In genomic region chr14:70942721-70943120, GRCh38 we compare ENCODE assay signal across 8 cellular contexts. TPM values are rescaled to one million over a fixed set of nuclear protein-coding genes. Genes with fewer than 3 reads are reported as not detected.
DNase-seq lines count a peak whose midpoint lies in the region; ATAC-seq lines count a peak whose summit lies in the region.
"Not testable (repeated sequence)": the region's sequence is repeated elsewhere in the genome, so short reads cannot be mapped to it uniquely, and the experiment has no call there.

No MANE protein-coding gene starts in this region.

- peaks cover 0 to 68% (median 24%) of the 10 kb centered on the region in 7 donors for H3K9me3 Mint-ChIP-seq in CD4-positive, CD25-positive, alpha-beta regulatory T cell
- peaks cover 60% of the 10 kb centered on the region for H3K9me3 Mint-ChIP-seq in activated CD4-positive, alpha-beta T cell treated with anti-CD3 and anti-CD28 coated beads, Interleukin-2, amount 10 ng/mL, durations not matched to agents 7 days and 5 days
- peaks cover 75% of the 10 kb centered on the region for H3K9me3 Mint-ChIP-seq in activated T-helper 1 cell treated with anti-CD3 and anti-CD28 coated beads, Interleukin-12 subunit alpha, Interleukin-12 subunit beta, Interleukin-2, Interleukin-4 antibody, amounts not matched to agents 30 ng/mL and 10 ng/mL and 1 ng/mL, durations not matched to agents 14 hours and 24 hours and 36 hours
- H3K9me3 Mint-ChIP-seq in activated naive CD4-positive, alpha-beta T cell treated with anti-CD3 and anti-CD28 coated beads, Interleukin-2, amount 50 U/mL, for 72 hours: peaks cover 37 to 43% of the 10 kb centered on the region in 2 donors
- peaks cover 8 to 27% of the 10 kb centered on the region in 2 donors for H3K9me3 Mint-ChIP-seq in effector memory CD8-positive, alpha-beta T cell
- peaks cover 43% of the 10 kb centered on the region for H3K9me3 Mint-ChIP-seq in stimulated activated naive CD8-positive, alpha-beta T cell treated with anti-CD3 and anti-CD28 coated beads, Interleukin-15, Interleukin-2, amounts not matched to agents 100 ng/mL and 50 ng/mL, for 24 hours

- H3K36me3 Mint-ChIP-seq in CD4-positive, CD25-positive, alpha-beta regulatory T cell: peaks cover 65% of the 10 kb centered on the region
- not testable (repeated sequence) for H3K36me3 Mint-ChIP-seq in T-helper 17 cell (ENCODE audit: low read depth)
- peaks cover 84% of the 10 kb centered on the region for H3K36me3 Mint-ChIP-seq in activated CD4-positive, alpha-beta T cell treated with anti-CD3 and anti-CD28 coated beads, Interleukin-2, amount 10 ng/mL, durations not matched to agents 7 days and 5 days (ENCODE audit: low read depth)
- H3K36me3 Mint-ChIP-seq in activated T-helper 1 cell treated with anti-CD3 and anti-CD28 coated beads, Interleukin-12 subunit alpha, Interleukin-12 subunit beta, Interleukin-2, Interleukin-4 antibody, amounts not matched to agents 30 ng/mL and 10 ng/mL and 1 ng/mL, durations not matched to agents 14 hours and 24 hours and 36 hours (ENCODE audit: low read depth): peaks cover 74% of the 10 kb centered on the region
- H3K36me3 Mint-ChIP-seq in activated naive CD4-positive, alpha-beta T cell treated with anti-CD3 and anti-CD28 coated beads, Interleukin-2, amount 50 U/mL, for 72 hours: peaks cover 66 to 93% of the 10 kb centered on the region in 2 donors
- H3K36me3 Mint-ChIP-seq in effector memory CD8-positive, alpha-beta T cell (ENCODE audit: insufficient read depth): peaks cover 27% of the 10 kb centered on the region
- H3K36me3 Mint-ChIP-seq in stimulated activated naive CD8-positive, alpha-beta T cell treated with anti-CD3 and anti-CD28 coated beads, Interleukin-15, Interleukin-2, amounts not matched to agents 100 ng/mL and 50 ng/mL, for 24 hours (ENCODE audit: low read depth): peaks cover 79% of the 10 kb centered on the region

- H3K4me2 ChIP-seq in trophoblast cell (ENCODE audit: low read length): not testable (repeated sequence)

- not testable (repeated sequence) for H2AK5ac ChIP-seq in trophoblast cell (ENCODE audit: low read length)

- H3K79me1 ChIP-seq in trophoblast cell (ENCODE audit: low read length): not testable (repeated sequence)

- peak overlapping the region; percentile 55 for H3K27ac ChIP-seq in CD4-positive, CD25-positive, alpha-beta regulatory T cell (ENCODE audit: insufficient read depth, low read length, poor library complexity, severe bottlenecking)
- not testable (repeated sequence) for H3K27ac ChIP-seq in trophoblast cell (ENCODE audit: low read depth, low read length)

- not testable (repeated sequence) for ATAC-seq in CD4-positive, CD25-positive, alpha-beta regulatory T cell (ENCODE audit: low read depth in 2 of 2)
- ATAC-seq in T-helper 17 cell: peak; percentile 58
- ATAC-seq in activated naive CD4-positive, alpha-beta T cell treated with anti-CD3 and anti-CD28 coated beads, Interleukin-2, amount 50 U/mL, for 72 hours: peak; percentile 40 to 94
- peak; percentile 68 for ATAC-seq in effector memory CD8-positive, alpha-beta T cell (replicated peaks)

- not testable (repeated sequence) for H4K8ac ChIP-seq in trophoblast cell (ENCODE audit: low read depth, low read length)

- not testable (repeated sequence) for H2AFZ ChIP-seq in trophoblast cell (ENCODE audit: insufficient read depth, low read length, poor library complexity)

- not testable (repeated sequence) for H3K79me2 ChIP-seq in trophoblast cell (ENCODE audit: control insufficient read depth, insufficient read depth, low read length, poor library complexity)

- H3K23ac ChIP-seq in trophoblast cell (ENCODE audit: low read length): not testable (repeated sequence)

- H3K9ac ChIP-seq in trophoblast cell (ENCODE audit: low read length): not testable (repeated sequence)

- H3K18ac ChIP-seq in trophoblast cell (ENCODE audit: low read length): not testable (repeated sequence)

- CTCF ChIA-PET in activated CD4-positive, alpha-beta T cell treated with anti-CD3 and anti-CD28 coated beads, Interleukin-2, amount 10 ng/mL, durations not matched to agents 7 days and 5 days (lab: Charles Lee): interaction anchor here (1.6 to 2.3 kb wide), 3 partner anchors 10 to 60 kb away, joined by 5 to 7 read pairs (median 7); no protein-coding TSS in a partner anchor

- H3K9me3 ChIP-seq in CD4-positive, CD25-positive, alpha-beta regulatory T cell (ENCODE audit: control insufficient read depth in 2 of 2, low read length in 2 of 2): peaks cover 21 to 28% of the 10 kb centered on the region in 2 experiments
- not testable (repeated sequence) for H3K9me3 ChIP-seq in T-helper 17 cell (ENCODE audit: control insufficient read depth, low read length, poor library complexity, severe bottlenecking)
- H3K9me3 ChIP-seq in trophoblast cell (ENCODE audit: insufficient read depth, low read depth, low read length): peaks cover 11% of the 10 kb centered on the region

- H2BK120ac ChIP-seq in trophoblast cell (ENCODE audit: insufficient read depth, low read length, poor library complexity): not testable (repeated sequence)

- H3K27me3 Mint-ChIP-seq in CD4-positive, CD25-positive, alpha-beta regulatory T cell; T-helper 17 cell; activated CD4-positive, alpha-beta T cell treated with anti-CD3 and anti-CD28 coated beads, Interleukin-2, amount 10 ng/mL, durations not matched to agents 7 days and 5 days; activated T-helper 1 cell treated with anti-CD3 and anti-CD28 coated beads, Interleukin-12 subunit alpha, Interleukin-12 subunit beta, Interleukin-2, Interleukin-4 antibody, amounts not matched to agents 30 ng/mL and 10 ng/mL and 1 ng/mL, durations not matched to agents 14 hours and 24 hours and 36 hours (ENCODE audit: insufficient read depth); effector memory CD8-positive, alpha-beta T cell; stimulated activated naive CD8-positive, alpha-beta T cell treated with anti-CD3 and anti-CD28 coated beads, Interleukin-15, Interleukin-2, amounts not matched to agents 100 ng/mL and 50 ng/mL, for 24 hours: not testable (repeated sequence)

- POLR2A ChIA-PET in activated CD4-positive, alpha-beta T cell treated with anti-CD3 and anti-CD28 coated beads, Interleukin-2, amount 10 ng/mL, durations not matched to agents 7 days and 5 days (lab: Charles Lee): not testable (repeated sequence)

- H3K36me3 ChIP-seq in CD4-positive, CD25-positive, alpha-beta regulatory T cell (ENCODE audit: control insufficient read depth, insufficient read depth, low read length): peaks cover 38% of the 10 kb centered on the region
- H3K36me3 ChIP-seq in trophoblast cell (ENCODE audit: control insufficient read depth in 1 of 2, insufficient read depth in 2 of 2, low read length in 2 of 2): peaks cover 15% of the 10 kb centered on the region in 2 experiments

- H3K4me1 Mint-ChIP-seq in CD4-positive, CD25-positive, alpha-beta regulatory T cell: peaks cover 23 to 87% (median 59%) of the 10 kb centered on the region in 4 donors
- H3K4me1 Mint-ChIP-seq in T-helper 17 cell: peaks cover 24% of the 10 kb centered on the region
- H3K4me1 Mint-ChIP-seq in activated CD4-positive, alpha-beta T cell treated with anti-CD3 and anti-CD28 coated beads, Interleukin-2, amount 10 ng/mL, durations not matched to agents 7 days and 5 days: peaks cover 47% of the 10 kb centered on the region
- H3K4me1 Mint-ChIP-seq in activated T-helper 1 cell treated with anti-CD3 and anti-CD28 coated beads, Interleukin-12 subunit alpha, Interleukin-12 subunit beta, Interleukin-2, Interleukin-4 antibody, amounts not matched to agents 30 ng/mL and 10 ng/mL and 1 ng/mL, durations not matched to agents 14 hours and 24 hours and 36 hours (ENCODE audit: low read depth): peaks cover 52% of the 10 kb centered on the region
- H3K4me1 Mint-ChIP-seq in effector memory CD8-positive, alpha-beta T cell (ENCODE audit: low read depth in 2 of 2): peaks cover 61 to 62% of the 10 kb centered on the region in 2 donors
- peaks cover 81% of the 10 kb centered on the region for H3K4me1 Mint-ChIP-seq in stimulated activated naive CD8-positive, alpha-beta T cell treated with anti-CD3 and anti-CD28 coated beads, Interleukin-15, Interleukin-2, amounts not matched to agents 100 ng/mL and 50 ng/mL, for 24 hours (ENCODE audit: low read depth)

- H2BK12ac ChIP-seq in trophoblast cell (ENCODE audit: low read length): not testable (repeated sequence)

- not testable (repeated sequence) for H3K14ac ChIP-seq in trophoblast cell (ENCODE audit: low read length)

- no CpG with 5 or more reads among the region's 3 CpGs for WGBS in trophoblast cell (ENCODE audit: extremely low coverage, insufficient coverage, insufficient read length)

- intact Hi-C loops in activated T-helper 1 cell treated with anti-CD3 and anti-CD28 coated beads, Interleukin-12 subunit alpha, Interleukin-12 subunit beta, Interleukin-2, Interleukin-4 antibody, amounts not matched to agents 30 ng/mL and 10 ng/mL and 1 ng/mL, durations not matched to agents 14 hours and 24 hours and 36 hours (cut with micrococcal nuclease): not testable (repeated sequence)

- H3K4me3 Mint-ChIP-seq in CD4-positive, CD25-positive, alpha-beta regulatory T cell: peak overlapping the region; percentile 27 to 82 (median 70)
- H3K4me3 Mint-ChIP-seq in T-helper 17 cell: peak overlapping the region; percentile 63
- H3K4me3 Mint-ChIP-seq in activated CD4-positive, alpha-beta T cell treated with anti-CD3 and anti-CD28 coated beads, Interleukin-2, amount 10 ng/mL, durations not matched to agents 7 days and 5 days; activated T-helper 1 cell treated with anti-CD3 and anti-CD28 coated beads, Interleukin-12 subunit alpha, Interleukin-12 subunit beta, Interleukin-2, Interleukin-4 antibody, amounts not matched to agents 30 ng/mL and 10 ng/mL and 1 ng/mL, durations not matched to agents 14 hours and 24 hours and 36 hours; stimulated activated naive CD8-positive, alpha-beta T cell treated with anti-CD3 and anti-CD28 coated beads, Interleukin-15, Interleukin-2, amounts not matched to agents 100 ng/mL and 50 ng/mL, for 24 hours: not testable (repeated sequence)
- H3K4me3 Mint-ChIP-seq in effector memory CD8-positive, alpha-beta T cell: peak overlapping the region; percentile 77 to 79

- H2BK5ac ChIP-seq in trophoblast cell (ENCODE audit: low read depth, low read length, poor library complexity): not testable (repeated sequence)

- H3K27me3 ChIP-seq in CD4-positive, CD25-positive, alpha-beta regulatory T cell (ENCODE audit: control insufficient read depth, insufficient read depth, low read length); trophoblast cell (ENCODE audit: insufficient read depth, low read length): not testable (repeated sequence)

- peaks cover 19% of the 10 kb centered on the region for H3K4me1 ChIP-seq in CD4-positive, CD25-positive, alpha-beta regulatory T cell (ENCODE audit: control insufficient read depth, insufficient read depth, low read length, poor library complexity, severe bottlenecking)
- not testable (repeated sequence) for H3K4me1 ChIP-seq in trophoblast cell (ENCODE audit: control insufficient read depth in 1 of 2, insufficient read depth in 2 of 2, low read length in 2 of 2)

- DNase-seq in CD4-positive, CD25-positive, alpha-beta regulatory T cell; T-helper 17 cell; activated CD4-positive, alpha-beta T cell treated with anti-CD3 and anti-CD28 coated beads, Interleukin-2, amount 10 ng/mL, durations not matched to agents 7 days and 5 days; activated T-helper 1 cell treated with anti-CD3 and anti-CD28 coated beads, Interleukin-12 subunit alpha, Interleukin-12 subunit beta, Interleukin-2, Interleukin-4 antibody, amounts not matched to agents 30 ng/mL and 10 ng/mL and 1 ng/mL, durations not matched to agents 14 hours and 24 hours and 36 hours (ENCODE audit: low spot score); effector memory CD8-positive, alpha-beta T cell; trophoblast cell: not testable (repeated sequence)
- peak in 1 of 2 donors; percentile 65 for DNase-seq in activated naive CD4-positive, alpha-beta T cell treated with anti-CD3 and anti-CD28 coated beads, Interleukin-2, amount 50 U/mL, for 72 hours (ENCODE audit: low spot score in 2 of 2)

- not testable (repeated sequence) for H4K91ac ChIP-seq in trophoblast cell (ENCODE audit: low read depth, low read length)

- peak overlapping the region; percentile 15 for H3K4ac ChIP-seq in trophoblast cell (ENCODE audit: low read depth, low read length)

- peak overlapping the region; percentile 62 for H3K4me3 ChIP-seq in CD4-positive, CD25-positive, alpha-beta regulatory T cell (ENCODE audit: low read depth, low read length)
- not testable (repeated sequence) for H3K4me3 ChIP-seq in trophoblast cell (ENCODE audit: low read depth, low read length)

- H3K27ac Mint-ChIP-seq in CD4-positive, CD25-positive, alpha-beta regulatory T cell: peak overlapping the region; percentile 91 to 95 (median 94)
- H3K27ac Mint-ChIP-seq in T-helper 17 cell: peak overlapping the region; percentile 93
- peak overlapping the region; percentile 16 for H3K27ac Mint-ChIP-seq in activated CD4-positive, alpha-beta T cell treated with anti-CD3 and anti-CD28 coated beads, Interleukin-2, amount 10 ng/mL, durations not matched to agents 7 days and 5 days
- H3K27ac Mint-ChIP-seq in activated T-helper 1 cell treated with anti-CD3 and anti-CD28 coated beads, Interleukin-12 subunit alpha, Interleukin-12 subunit beta, Interleukin-2, Interleukin-4 antibody, amounts not matched to agents 30 ng/mL and 10 ng/mL and 1 ng/mL, durations not matched to agents 14 hours and 24 hours and 36 hours: peak overlapping the region; percentile 70
- H3K27ac Mint-ChIP-seq in activated naive CD4-positive, alpha-beta T cell treated with anti-CD3 and anti-CD28 coated beads, Interleukin-2, amount 50 U/mL, for 72 hours: peak overlapping the region; percentile 84 to 88
- peak overlapping the region; percentile 91 to 92 for H3K27ac Mint-ChIP-seq in effector memory CD8-positive, alpha-beta T cell
- H3K27ac Mint-ChIP-seq in stimulated activated naive CD8-positive, alpha-beta T cell treated with anti-CD3 and anti-CD28 coated beads, Interleukin-15, Interleukin-2, amounts not matched to agents 100 ng/mL and 50 ng/mL, for 24 hours: peak overlapping the region; percentile 53

- not testable (repeated sequence) for H4K12ac ChIP-seq in trophoblast cell (ENCODE audit: low read depth, low read length)

RNA-seq across cellular contexts. Expression of gene PCNX1, which starts 35.5 kb away (rescaled TPM):
- 202 TPM for total RNA-seq in CD4-positive, CD25-positive, alpha-beta regulatory T cell
- polyA plus RNA-seq in CD4-positive, CD25-positive, alpha-beta regulatory T cell: 10 to 100 TPM; 16.4 to 25.7 (median 20.3) TPM
- total RNA-seq in T-helper 17 cell: 100 to 1,000 TPM; 140 to 153 TPM
- 10 to 100 TPM; 56.6 to 72.1 TPM for total RNA-seq in activated CD4-positive, alpha-beta T cell treated with anti-CD3 and anti-CD28 coated beads, Interleukin-2, amount 10 ng/mL, durations not matched to agents 7 days and 5 days
- 37.9 and 42.7 TPM in 2 replicates for total RNA-seq in activated T-helper 1 cell treated with anti-CD3 and anti-CD28 coated beads, Interleukin-12 subunit alpha, Interleukin-12 subunit beta, Interleukin-2, Interleukin-4 antibody, amounts not matched to agents 30 ng/mL and 10 ng/mL and 1 ng/mL, durations not matched to agents 14 hours and 24 hours and 36 hours
- 100 to 1,000 TPM in 1 of 2 donors, 10 to 100 TPM in 1; 67.4 to 107 TPM for total RNA-seq in activated naive CD4-positive, alpha-beta T cell treated with anti-CD3 and anti-CD28 coated beads, Interleukin-2, amount 50 U/mL, for 72 hours
- polyA plus RNA-seq in trophoblast cell (2013): 27.8 and 29.2 TPM in 2 replicates

Comparison
In these comparisons a context has a peak if more than half of its experiments do, and no peak if none do; other contexts are left out.
1. H3K27ac Mint-ChIP-seq: peak in every context shown above with its lines; median percentile 94 in CD4-positive, CD25-positive, alpha-beta regulatory T cell; 93 in T-helper 17 cell; 92 in effector memory CD8-positive, alpha-beta T cell; 86 in activated naive CD4-positive, alpha-beta T cell treated with anti-CD3 and anti-CD28 coated beads, Interleukin-2, amount 50 U/mL, for 72 hours; 70 in activated T-helper 1 cell treated with anti-CD3 and anti-CD28 coated beads, Interleukin-12 subunit alpha, Interleukin-12 subunit beta, Interleukin-2, Interleukin-4 antibody, amounts not matched to agents 30 ng/mL and 10 ng/mL and 1 ng/mL, durations not matched to agents 14 hours and 24 hours and 36 hours; 53 in stimulated activated naive CD8-positive, alpha-beta T cell treated with anti-CD3 and anti-CD28 coated beads, Interleukin-15, Interleukin-2, amounts not matched to agents 100 ng/mL and 50 ng/mL, for 24 hours; 16 in activated CD4-positive, alpha-beta T cell treated with anti-CD3 and anti-CD28 coated beads, Interleukin-2, amount 10 ng/mL, durations not matched to agents 7 days and 5 days.